ENCODE assay signal across 9 cellular contexts in genomic region chr3:188270423-188270972, GRCh38.
DNase-seq lines count a peak whose midpoint lies in the region; ATAC-seq, FAIRE-seq and TF ChIP-seq lines count a peak whose summit lies in the region.
"Had no signal": no experiment of that assay in that cellular context is flagged by ENCODE, and none has a peak within 500 bp of the region (broad histone marks: within the 10 kb centered on the region; RNA-seq: fewer than 3 reads in every experiment).

No MANE protein-coding gene starts in this region.

- WGBS in HepG2 (ENCODE audit: low lambda C conversion rate) = 53% methylated on average over 3 of the region's 3 CpGs

- H3K9me3 ChIP-seq in breast epithelium = no peaks in the 10 kb centered on the region
- no peaks in the 10 kb centered on the region for H3K9me3 ChIP-seq in HepG2 (ENCODE audit: low read length)
- no peaks in the 10 kb centered on the region for H3K9me3 ChIP-seq in tibial artery

- H3K27ac Mint-ChIP-seq in IgD-negative memory B cell = no peak overlapping the region

- no peak for TF ChIP-seq RAD21 in HepG2 (CRISPR knock-in tag; IDR thresholded peaks at IDR 0.05)

- TF ChIP-seq CTCF in breast epithelium (IDR thresholded peaks at IDR 0.05) (no peak), HepG2 (CRISPR knock-in tag; IDR thresholded peaks at IDR 0.05) (no peak), tibial artery (IDR thresholded peaks at IDR 0.05) (no peak)

- no peaks in the 10 kb centered on the region for H3K27me3 ChIP-seq in breast epithelium
- H3K27me3 ChIP-seq in HepG2 (ENCODE audit: control insufficient read depth in 1 of 2, insufficient read depth in 2 of 2, low read length in 2 of 2) = no peaks in the 10 kb centered on the region
- H3K27me3 ChIP-seq in tibial artery = no peaks in the 10 kb centered on the region

- H3K4me2 ChIP-seq in HepG2 (ENCODE audit: low read depth, low read length) = no peak overlapping the region

- peak; percentile 95 for ATAC-seq in HepG2
- no peak for ATAC-seq in GM19324 (IDR thresholded peaks at IDR 0.05; ENCODE audit: low FRiP score, unreplicated experiment)
- no peak for ATAC-seq in GM21528 (IDR thresholded peaks at IDR 0.05; ENCODE audit: low FRiP score, unreplicated experiment)
- ATAC-seq in left colon = no peak

- H2AFZ ChIP-seq in HepG2 (ENCODE audit: low read length) = no peak overlapping the region

- TF ChIP-seq POLR2A in breast epithelium (IDR thresholded peaks at IDR 0.05) (no peak), HepG2 (IDR thresholded peaks at IDR 0.05; ENCODE audit: insufficient read depth in 1 of 2, low read depth in 2 of 2, low read length in 2 of 2) (no peak)

- FAIRE-seq in HepG2 (lab: Jason Lieb, UNC) = no peak

- no peaks in the 10 kb centered on the region for H3K27me3 Mint-ChIP-seq in IgD-negative memory B cell

- no peak overlapping the region for H3K4me3 ChIP-seq in breast epithelium
- H3K4me3 ChIP-seq in HepG2 (replicated peaks in 1 of 3; ENCODE audit: insufficient read depth in 1 of 3, low read depth in 2 of 3, low read length in 3 of 3) = no peak overlapping the region
- no peak overlapping the region for H3K4me3 ChIP-seq in tibial artery

- no TSS peak for BruUV-seq in HepG2 (replicated peaks; lab: Mats Ljungman, UMichigan)

- no peaks in the 10 kb centered on the region for H4K20me1 ChIP-seq in HepG2 (ENCODE audit: insufficient read depth, low read length)

- no peak overlapping the region for H3K9ac ChIP-seq in HepG2 (ENCODE audit: insufficient read depth, low read depth, low read length)

- peak overlapping the region in 3 of 4 donors; percentile 63 to 92 (median 75) for H3K4me3 Mint-ChIP-seq in IgD-negative memory B cell

- intact Hi-C loops in breast epithelium (cut with DNase I; ENCODE audit: low total_unique reads) = loop anchor here (10.0 kb wide), 1 partner anchor 116 kb away; the partner anchor contains the start of gene LPP
- intact Hi-C loops in HepG2 (cut with micrococcal nuclease; ENCODE audit: unreplicated experiment) = loop anchor here (2.0 kb wide), 2 partner anchors 24 to 234 kb away; no protein-coding TSS in a partner anchor
- intact Hi-C loops in tibial artery (cut with DNase I; ENCODE audit: low total_unique reads) = loop anchor here (5.0 kb wide), 2 partner anchors 218 to 528 kb away; no protein-coding TSS in a partner anchor
- intact Hi-C loops in posterior vena cava (cut with DNase I) = no loop called here
- intact Hi-C loops in left colon (cut with DNase I, micrococcal nuclease) = no loop called here

- H3K27ac ChIP-seq in breast epithelium (peak overlapping the region; percentile 80 to 83), HepG2 (ENCODE audit: extremely low read length, insufficient read depth, low read length) (no peak overlapping the region), tibial artery (peak overlapping the region; percentile 90 to 96)

- peak in 1 of 2 experiments; percentile 73; a peak in 2 of 4 replicates for TF ChIP-seq EP300 in HepG2 (IDR thresholded peaks at IDR 0.05; ENCODE audit: low read depth in 2 of 2, low read length in 2 of 2)
- TF ChIP-seq EP300 in HepG2 (CRISPR knock-in tag; IDR thresholded peaks at IDR 0.05; ENCODE audit: borderline replicate concordance) = peak; percentile 45; the same call in 1 of the 2 replicates

- H3K36me3 Mint-ChIP-seq in IgD-negative memory B cell = no peaks in the 10 kb centered on the region

- CTCF ChIA-PET in HepG2 (lab: Yijun Ruan, JAX; ENCODE audit: low intra/inter-chr PET ratio, low total read pairs) = no interaction called here

- in situ Hi-C loops in HepG2 (cut with HindIII; ENCODE audit: extremely low pct_ligation_motif_present, low pct_unique_long_range_greater_than_20kb) = no loop called here

- POLR2A ChIA-PET in HepG2 (lab: Yijun Ruan, JAX) = interaction anchor here (0.7 to 1.2 kb wide), 5 partner anchors 20 to 525 kb away, joined by 3 to 6 read pairs (median 4); partner anchors contain the start of gene BCL6

- H3K79me2 ChIP-seq in HepG2 (ENCODE audit: insufficient read depth, low read length) = peaks cover 51% of the 10 kb centered on the region

- peaks cover 18 to 26% (median 22%) of the 10 kb centered on the region in 3 donors for H3K4me1 Mint-ChIP-seq in IgD-negative memory B cell

- peak in 1 of 2 donors; percentile 77 for DNase-seq in breast epithelium (ENCODE audit: low spot score in 2 of 2)
- peak; percentile 89 for DNase-seq in HepG2 (ENCODE audit: low spot score)
- DNase-seq in tibial artery = peak in 1 of 2 donors; percentile 65
- no peak for DNase-seq in posterior vena cava (ENCODE audit: low spot score)
- DNase-seq in left colon = no peak
- DNase-seq: stimulated activated CD8-positive, alpha-beta memory T cell treated with anti-CD3 and anti-CD28 coated beads, Interleukin-4, amount 100 ng/mL, for 48 hours had no signal

- H3K36me3 ChIP-seq in breast epithelium = no peaks in the 10 kb centered on the region
- peaks cover 0 to 5% of the 10 kb centered on the region in 2 experiments; a peak in 3 of 5 replicates for H3K36me3 ChIP-seq in HepG2 (replicated peaks in 1 of 2; ENCODE audit: control insufficient read depth in 1 of 2, insufficient read depth in 2 of 2, low read length in 2 of 2)
- H3K36me3 ChIP-seq in tibial artery = no peaks in the 10 kb centered on the region

- no peaks in the 10 kb centered on the region for H3K9me3 Mint-ChIP-seq in IgD-negative memory B cell

- H3K4me1 ChIP-seq in breast epithelium (peaks cover 0 to 10% of the 10 kb centered on the region in 2 donors), HepG2 (ENCODE audit: insufficient read depth, low read length) (peaks cover 84% of the 10 kb centered on the region), tibial artery (peaks cover 0 to 98% (median 86%) of the 10 kb centered on the region in 4 donors)

TF ChIP-seq in HepG2, 621 proteins besides CTCF, POLR2A, EP300 and RAD21 (continues in another document):
- TF ChIP-seq MBD4 (IDR thresholded peaks at IDR 0.05; ENCODE audit: borderline replicate concordance, low read length) (no peak), EZH2 (conservative IDR thresholded peaks at IDR 0.05; ENCODE audit: low read depth, low read length) (no peak), KDM2A (CRISPR knock-in tag; IDR thresholded peaks at IDR 0.05; ENCODE audit: borderline replicate concordance, low read depth) (no peak), PRDM4 (CRISPR knock-in tag; IDR thresholded peaks at IDR 0.05; ENCODE audit: borderline replicate concordance) (no peak), GABPA (IDR thresholded peaks at IDR 0.05; ENCODE audit: low read depth, low read length) (no peak), GABPA (CRISPR knock-in tag; IDR thresholded peaks at IDR 0.05; ENCODE audit: low read depth) (no peak), PHF21A (CRISPR knock-in tag; IDR thresholded peaks at IDR 0.05) (0 out of 2 replicates have a peak, but pooled peaks have one; percentile 31), SALL2 (CRISPR knock-in tag; IDR thresholded peaks at IDR 0.05) (no peak), PPARG (CRISPR knock-in tag; conservative IDR thresholded peaks at IDR 0.05) (peak; percentile 39; the same call in 1 of the 2 replicates), HMG20B (CRISPR knock-in tag; conservative IDR thresholded peaks at IDR 0.05) (no peak), TBL1XR1 (IDR thresholded peaks at IDR 0.05; ENCODE audit: borderline replicate concordance, low read length, partially characterized antibody) (peak; percentile 99), ZNF3 (CRISPR knock-in tag; IDR thresholded peaks at IDR 0.05) (no peak), ARNT2 (CRISPR knock-in tag; IDR thresholded peaks at IDR 0.05; ENCODE audit: low read depth) (no peak), ZNF281 (CRISPR knock-in tag; IDR thresholded peaks at IDR 0.05; ENCODE audit: borderline replicate concordance) (peak; percentile 19; the same call in 1 of the 2 replicates), SOX5 (CRISPR knock-in tag; IDR thresholded peaks at IDR 0.05; ENCODE audit: borderline replicate concordance) (peak; percentile 69; the same call in 1 of the 2 replicates), RXRA (CRISPR knock-in tag; IDR thresholded peaks at IDR 0.05) (peak; percentile 67; the same call in 1 of the 2 replicates)

Comparison
In these comparisons a context has a peak if more than half of its experiments do, and no peak if none do; other contexts are left out.
1. intact Hi-C loops: an anchor here in breast epithelium (10.0 kb wide), HepG2 (2.0 kb wide) and tibial artery (5.0 kb wide); none called in posterior vena cava and left colon.